ENCODE assay signal across 8 cellular contexts in genomic region chr9:132582276-132582785, GRCh38. TPM values are rescaled to one million over a fixed set of nuclear protein-coding genes. Genes with fewer than 3 reads are reported as not detected.
DNase-seq lines count a peak whose midpoint lies in the region; ATAC-seq and TF ChIP-seq lines count a peak whose summit lies in the region.

BARHL1 (plus strand) TSS chr9:132582606; CDS start chr9:132582798, 192 bp downstream.

- ATAC-seq in activated CD4-positive, alpha-beta T cell treated with anti-CD3 and anti-CD28 coated beads for 36 hours, result no peak
- ATAC-seq in left ventricle myocardium superior, result no peak
- ATAC-seq in stimulated activated naive B cell treated with anti-CD40 and anti-IgM and Interleukin-4, amounts not matched to agents 10 μg/mL and 1 μg/mL and 100 μg/mL, for 72 hours (replicated peaks), result no peak

- no peak for TF ChIP-seq CTCF in tibial artery (IDR thresholded peaks at IDR 0.05)

- H3K4me3 Mint-ChIP-seq in activated CD4-positive, alpha-beta T cell treated with anti-CD3 and anti-CD28 coated beads for 36 hours, result peak within 1 kb of the TSS; percentile 71
- H3K4me3 Mint-ChIP-seq in activated T-helper 1 cell treated with anti-CD3 and anti-CD28 coated beads, Interleukin-12 subunit alpha, Interleukin-12 subunit beta, Interleukin-2, Interleukin-4 antibody, amounts not matched to agents 30 ng/mL and 10 ng/mL and 1 ng/mL, durations not matched to agents 14 hours and 24 hours and 36 hours, result peak within 1 kb of the TSS; percentile 45
- H3K4me3 Mint-ChIP-seq in stimulated activated naive B cell treated with anti-CD40 and anti-IgM and Interleukin-4, amounts not matched to agents 10 μg/mL and 1 μg/mL and 100 μg/mL, for 72 hours, result peak within 1 kb of the TSS; percentile 77 to 80

- DNase-seq in activated CD4-positive, alpha-beta T cell treated with anti-CD3 and anti-CD28 coated beads for 36 hours, result no peak
- no peak for DNase-seq in activated CD4-positive, alpha-beta T cell treated with anti-CD3 and anti-CD28 coated beads, Interleukin-2, amount 50 U/mL, for 4 hours
- no peak for DNase-seq in activated T-helper 1 cell treated with anti-CD3 and anti-CD28 coated beads, Interleukin-12 subunit alpha, Interleukin-12 subunit beta, Interleukin-2, Interleukin-4 antibody, amounts not matched to agents 30 ng/mL and 10 ng/mL and 1 ng/mL, durations not matched to agents 14 hours and 24 hours and 36 hours (ENCODE audit: low spot score)
- DNase-seq in left ventricle myocardium superior (peak; percentile 23), tibial artery (no peak), NAMALWA (ENCODE audit: low spot score) (no peak), DMS153 (lab: John Stamatoyannopoulos, UW) (no peak)
- DNase-seq in stimulated activated naive B cell treated with anti-CD40 and anti-IgM and Interleukin-4, amounts not matched to agents 10 μg/mL and 1 μg/mL and 100 μg/mL, for 72 hours, result no peak

- H3K4me1 Mint-ChIP-seq in activated CD4-positive, alpha-beta T cell treated with anti-CD3 and anti-CD28 coated beads for 36 hours, result peaks cover 13% of the 10 kb centered on the region
- peaks cover 8% of the 10 kb centered on the region for H3K4me1 Mint-ChIP-seq in activated T-helper 1 cell treated with anti-CD3 and anti-CD28 coated beads, Interleukin-12 subunit alpha, Interleukin-12 subunit beta, Interleukin-2, Interleukin-4 antibody, amounts not matched to agents 30 ng/mL and 10 ng/mL and 1 ng/mL, durations not matched to agents 14 hours and 24 hours and 36 hours (ENCODE audit: low read depth)
- H3K4me1 Mint-ChIP-seq in stimulated activated naive B cell treated with anti-CD40 and anti-IgM and Interleukin-4, amounts not matched to agents 10 μg/mL and 1 μg/mL and 100 μg/mL, for 72 hours, result peaks cover 14 to 32% of the 10 kb centered on the region in 2 donors

- intact Hi-C loops in activated CD4-positive, alpha-beta T cell treated with anti-CD3 and anti-CD28 coated beads for 36 hours (cut with DNase I, micrococcal nuclease), result loop anchor here (2.0 kb wide), 2 partner anchors 172 to 228 kb away; partner anchors contain the start of genes CFAP77 (in 2 of the 2) and SETX (in 1 of the 2)
- intact Hi-C loops in activated T-helper 1 cell treated with anti-CD3 and anti-CD28 coated beads, Interleukin-12 subunit alpha, Interleukin-12 subunit beta, Interleukin-2, Interleukin-4 antibody, amounts not matched to agents 30 ng/mL and 10 ng/mL and 1 ng/mL, durations not matched to agents 14 hours and 24 hours and 36 hours (cut with micrococcal nuclease), result no loop called here
- intact Hi-C loops in left ventricle myocardium superior (cut with micrococcal nuclease), result no loop called here
- intact Hi-C loops in tibial artery (cut with DNase I; ENCODE audit: low total_unique reads), result no loop called here

- no peaks in the 10 kb centered on the region for H3K9me3 ChIP-seq in tibial artery

- H3K27me3 Mint-ChIP-seq in activated CD4-positive, alpha-beta T cell treated with anti-CD3 and anti-CD28 coated beads for 36 hours, result peaks cover 65% of the 10 kb centered on the region
- peaks cover 80% of the 10 kb centered on the region for H3K27me3 Mint-ChIP-seq in activated T-helper 1 cell treated with anti-CD3 and anti-CD28 coated beads, Interleukin-12 subunit alpha, Interleukin-12 subunit beta, Interleukin-2, Interleukin-4 antibody, amounts not matched to agents 30 ng/mL and 10 ng/mL and 1 ng/mL, durations not matched to agents 14 hours and 24 hours and 36 hours (ENCODE audit: insufficient read depth)
- peaks cover 60 to 90% of the 10 kb centered on the region in 2 donors for H3K27me3 Mint-ChIP-seq in stimulated activated naive B cell treated with anti-CD40 and anti-IgM and Interleukin-4, amounts not matched to agents 10 μg/mL and 1 μg/mL and 100 μg/mL, for 72 hours

- peak within 1 kb of the TSS in 1 of 2 donors; percentile 34 for H3K4me3 ChIP-seq in tibial artery

- CTCF ChIA-PET in activated CD4-positive, alpha-beta T cell treated with anti-CD3 and anti-CD28 coated beads for 36 hours (lab: Charles Lee), result no interaction called here

- H3K4me1 ChIP-seq in tibial artery, result peaks cover 0 to 29% (median 7%) of the 10 kb centered on the region in 4 donors

- H3K36me3 Mint-ChIP-seq in activated CD4-positive, alpha-beta T cell treated with anti-CD3 and anti-CD28 coated beads for 36 hours (ENCODE audit: low read depth), result no peaks in the 10 kb centered on the region
- H3K36me3 Mint-ChIP-seq in activated T-helper 1 cell treated with anti-CD3 and anti-CD28 coated beads, Interleukin-12 subunit alpha, Interleukin-12 subunit beta, Interleukin-2, Interleukin-4 antibody, amounts not matched to agents 30 ng/mL and 10 ng/mL and 1 ng/mL, durations not matched to agents 14 hours and 24 hours and 36 hours (ENCODE audit: low read depth), result peaks cover 1% of the 10 kb centered on the region
- H3K36me3 Mint-ChIP-seq in stimulated activated naive B cell treated with anti-CD40 and anti-IgM and Interleukin-4, amounts not matched to agents 10 μg/mL and 1 μg/mL and 100 μg/mL, for 72 hours, result peaks cover 0 to 3% of the 10 kb centered on the region in 2 donors

- no peaks in the 10 kb centered on the region for H3K36me3 ChIP-seq in tibial artery

- no peak within 1 kb of the TSS for H3K27ac Mint-ChIP-seq in activated CD4-positive, alpha-beta T cell treated with anti-CD3 and anti-CD28 coated beads for 36 hours
- H3K27ac Mint-ChIP-seq in activated T-helper 1 cell treated with anti-CD3 and anti-CD28 coated beads, Interleukin-12 subunit alpha, Interleukin-12 subunit beta, Interleukin-2, Interleukin-4 antibody, amounts not matched to agents 30 ng/mL and 10 ng/mL and 1 ng/mL, durations not matched to agents 14 hours and 24 hours and 36 hours, result peak within 1 kb of the TSS; percentile 79
- H3K27ac Mint-ChIP-seq in stimulated activated naive B cell treated with anti-CD40 and anti-IgM and Interleukin-4, amounts not matched to agents 10 μg/mL and 1 μg/mL and 100 μg/mL, for 72 hours, result peak within 1 kb of the TSS; percentile 94

- POLR2A ChIA-PET in activated CD4-positive, alpha-beta T cell treated with anti-CD3 and anti-CD28 coated beads for 36 hours (lab: Charles Lee), result interaction anchor here (0.7 kb wide), 1 partner anchor 179 kb away, joined by 6 read pairs; no protein-coding TSS in a partner anchor

- H3K27me3 ChIP-seq in tibial artery, result peaks cover 9 to 96% of the 10 kb centered on the region in 2 donors

- no peaks in the 10 kb centered on the region for H3K9me3 Mint-ChIP-seq in activated CD4-positive, alpha-beta T cell treated with anti-CD3 and anti-CD28 coated beads for 36 hours (ENCODE audit: low read depth)
- H3K9me3 Mint-ChIP-seq in activated T-helper 1 cell treated with anti-CD3 and anti-CD28 coated beads, Interleukin-12 subunit alpha, Interleukin-12 subunit beta, Interleukin-2, Interleukin-4 antibody, amounts not matched to agents 30 ng/mL and 10 ng/mL and 1 ng/mL, durations not matched to agents 14 hours and 24 hours and 36 hours, result no peaks in the 10 kb centered on the region
- H3K9me3 Mint-ChIP-seq in stimulated activated naive B cell treated with anti-CD40 and anti-IgM and Interleukin-4, amounts not matched to agents 10 μg/mL and 1 μg/mL and 100 μg/mL, for 72 hours, result no peaks in the 10 kb centered on the region

- H3K27ac ChIP-seq in tibial artery, result no peak within 1 kb of the TSS

RNA-seq across cellular contexts. Expression of gene BARHL1, which starts in this region (rescaled TPM):
- not detected for total RNA-seq in activated CD4-positive, alpha-beta T cell treated with anti-CD3 and anti-CD28 coated beads for 36 hours
- not detected in 2 replicates for total RNA-seq in activated T-helper 1 cell treated with anti-CD3 and anti-CD28 coated beads, Interleukin-12 subunit alpha, Interleukin-12 subunit beta, Interleukin-2, Interleukin-4 antibody, amounts not matched to agents 30 ng/mL and 10 ng/mL and 1 ng/mL, durations not matched to agents 14 hours and 24 hours and 36 hours
- total RNA-seq in left ventricle myocardium superior, result not detected

Comparison
In these comparisons a context has a peak if more than half of its experiments do, and no peak if none do; other contexts are left out.
1. Peak in DNase-seq in left ventricle myocardium superior; RNA of the gene not detected or under 1 TPM.
2. intact Hi-C loops: an anchor here in activated CD4-positive, alpha-beta T cell treated with anti-CD3 and anti-CD28 coated beads for 36 hours (2.0 kb wide); none called in activated T-helper 1 cell treated with anti-CD3 and anti-CD28 coated beads, Interleukin-12 subunit alpha, Interleukin-12 subunit beta, Interleukin-2, Interleukin-4 antibody, amounts not matched to agents 30 ng/mL and 10 ng/mL and 1 ng/mL, durations not matched to agents 14 hours and 24 hours and 36 hours, left ventricle myocardium superior and tibial artery.